20 cellular contexts compared by ENCODE assay signal in genomic region chr4:10740227-10740626, GRCh38. TPM values are rescaled to one million over a fixed set of nuclear protein-coding genes. Genes with fewer than 3 reads are reported as not detected.
DNase-seq lines count a peak whose midpoint lies in the region; ATAC-seq, FAIRE-seq and TF ChIP-seq lines count a peak whose summit lies in the region.
"Had no signal": no experiment of that assay in that cellular context is flagged by ENCODE, and none has a peak within 500 bp of the region (broad histone marks: within the 10 kb centered on the region; RNA-seq: fewer than 3 reads in every experiment).

No MANE protein-coding gene starts in this region.

- H3K27me3 Mint-ChIP-seq in activated CD4-positive, alpha-beta T cell treated with anti-CD3 and anti-CD28 coated beads, Interleukin-2, amount 10 ng/mL, durations not matched to agents 24 days and 14 days = no peaks in the 10 kb centered on the region
- no peaks in the 10 kb centered on the region for H3K27me3 Mint-ChIP-seq in activated T-helper 2 cell treated with anti-CD3 and anti-CD28 coated beads, Interferon-gamma antibody, Interleukin-2, Interleukin-4, amounts not matched to agents 10 μg/mL and 5 μg/mL and 100 μg/mL, durations not matched to agents 14 hours and 24 hours and 36 hours (ENCODE audit: low read depth)

- H3K4me3 Mint-ChIP-seq in activated CD4-positive, alpha-beta T cell treated with anti-CD3 and anti-CD28 coated beads, Interleukin-2, amount 10 ng/mL, durations not matched to agents 24 days and 14 days = no peak overlapping the region
- H3K4me3 Mint-ChIP-seq in activated T-helper 2 cell treated with anti-CD3 and anti-CD28 coated beads, Interferon-gamma antibody, Interleukin-2, Interleukin-4, amounts not matched to agents 10 μg/mL and 5 μg/mL and 100 μg/mL, durations not matched to agents 14 hours and 24 hours and 36 hours (ENCODE audit: low read depth) = peak overlapping the region; percentile 18
- H3K4me3 Mint-ChIP-seq: CD8-positive, alpha-beta T cell; HFFc6 had no signal

- peaks cover 1% of the 10 kb centered on the region for H3K36me3 Mint-ChIP-seq in activated CD4-positive, alpha-beta T cell treated with anti-CD3 and anti-CD28 coated beads, Interleukin-2, amount 10 ng/mL, durations not matched to agents 24 days and 14 days (ENCODE audit: low read depth)
- H3K36me3 Mint-ChIP-seq in activated T-helper 2 cell treated with anti-CD3 and anti-CD28 coated beads, Interferon-gamma antibody, Interleukin-2, Interleukin-4, amounts not matched to agents 10 μg/mL and 5 μg/mL and 100 μg/mL, durations not matched to agents 14 hours and 24 hours and 36 hours (ENCODE audit: low read depth) = peaks cover 14% of the 10 kb centered on the region
- H3K36me3 Mint-ChIP-seq: CD8-positive, alpha-beta T cell had no signal

- no peaks in the 10 kb centered on the region for H3K36me3 ChIP-seq in bronchial epithelial cell (ENCODE audit: control insufficient read depth, insufficient read depth, low read length)
- H3K36me3 ChIP-seq: HAP-1 had no signal

- H3K27me3 ChIP-seq in bronchial epithelial cell (ENCODE audit: control insufficient read depth, insufficient read depth, low read length) = no peaks in the 10 kb centered on the region

- ATAC-seq in HG03175 (IDR thresholded peaks at IDR 0.05; ENCODE audit: unreplicated experiment) = no peak
- ATAC-seq: A549; CD8-positive, alpha-beta T cell had no signal

- no peak for FAIRE-seq in bronchial epithelial cell (lab: Jason Lieb, UNC)
- FAIRE-seq: A549, G401.6, H54 had no signal

- intact Hi-C loops in activated CD4-positive, alpha-beta T cell treated with anti-CD3 and anti-CD28 coated beads, Interleukin-2, amount 10 ng/mL, durations not matched to agents 24 days and 14 days (cut with micrococcal nuclease) = loop anchor here (1.0 kb wide), 1 partner anchor 8 kb away; no protein-coding TSS in a partner anchor
- intact Hi-C loops in activated T-helper 2 cell treated with anti-CD3 and anti-CD28 coated beads, Interferon-gamma antibody, Interleukin-2, Interleukin-4, amounts not matched to agents 10 μg/mL and 5 μg/mL and 100 μg/mL, durations not matched to agents 14 hours and 24 hours and 36 hours (cut with micrococcal nuclease) = no loop called here

- DNase-seq in activated CD4-positive, alpha-beta T cell treated with anti-CD3 and anti-CD28 coated beads, Interleukin-2, amount 10 ng/mL, durations not matched to agents 24 days and 14 days = no peak
- DNase-seq in activated CD4-positive, alpha-beta T cell treated with anti-CD3 and anti-CD28 coated beads for 4 hours = no peak
- DNase-seq in activated T-helper 2 cell treated with anti-CD3 and anti-CD28 coated beads, Interferon-gamma antibody, Interleukin-2, Interleukin-4, amounts not matched to agents 10 μg/mL and 5 μg/mL and 100 μg/mL, durations not matched to agents 14 hours and 24 hours and 36 hours (ENCODE audit: low spot score) = no peak
- peak; percentile 54 for DNase-seq in bronchial epithelial cell (ENCODE audit: low read depth)
- no peak for DNase-seq in KG1 (lab: John Stamatoyannopoulos, UW)
- DNase-seq in NCI-H510A treated with DMSO at 0.1 percent for 48 hours (lab: John Stamatoyannopoulos, UW) = no peak
- DNase-seq: 8988T; ACHN; C1 segment of cervical spinal cord; Caco-2; CD8-positive, alpha-beta T cell; DMS153; DND-41; GOT3; HFFc6 had no signal

- H3K9me3 Mint-ChIP-seq in activated CD4-positive, alpha-beta T cell treated with anti-CD3 and anti-CD28 coated beads, Interleukin-2, amount 10 ng/mL, durations not matched to agents 24 days and 14 days = peaks cover 13% of the 10 kb centered on the region
- peaks cover 6% of the 10 kb centered on the region for H3K9me3 Mint-ChIP-seq in activated T-helper 2 cell treated with anti-CD3 and anti-CD28 coated beads, Interferon-gamma antibody, Interleukin-2, Interleukin-4, amounts not matched to agents 10 μg/mL and 5 μg/mL and 100 μg/mL, durations not matched to agents 14 hours and 24 hours and 36 hours
- H3K9me3 Mint-ChIP-seq: CD8-positive, alpha-beta T cell; HFFc6 had no signal

- no peak overlapping the region for H3K4me3 ChIP-seq in bronchial epithelial cell (ENCODE audit: low read depth, low read length)
- H3K4me3 ChIP-seq: A549, HAP-1 had no signal

- H3K4me1 Mint-ChIP-seq in activated CD4-positive, alpha-beta T cell treated with anti-CD3 and anti-CD28 coated beads, Interleukin-2, amount 10 ng/mL, durations not matched to agents 24 days and 14 days = peaks cover 27% of the 10 kb centered on the region
- peaks cover 39% of the 10 kb centered on the region for H3K4me1 Mint-ChIP-seq in activated T-helper 2 cell treated with anti-CD3 and anti-CD28 coated beads, Interferon-gamma antibody, Interleukin-2, Interleukin-4, amounts not matched to agents 10 μg/mL and 5 μg/mL and 100 μg/mL, durations not matched to agents 14 hours and 24 hours and 36 hours (ENCODE audit: low read depth)

- no peak for TF ChIP-seq CTCF in bronchial epithelial cell (IDR thresholded peaks at IDR 0.05; ENCODE audit: insufficient read depth, low read length, severe bottlenecking)

- peak overlapping the region; percentile 0 for H3K27ac Mint-ChIP-seq in activated CD4-positive, alpha-beta T cell treated with anti-CD3 and anti-CD28 coated beads, Interleukin-2, amount 10 ng/mL, durations not matched to agents 24 days and 14 days
- H3K27ac Mint-ChIP-seq in activated T-helper 2 cell treated with anti-CD3 and anti-CD28 coated beads, Interferon-gamma antibody, Interleukin-2, Interleukin-4, amounts not matched to agents 10 μg/mL and 5 μg/mL and 100 μg/mL, durations not matched to agents 14 hours and 24 hours and 36 hours = peak overlapping the region; percentile 36
- H3K27ac Mint-ChIP-seq: CD8-positive, alpha-beta T cell; HFFc6 had no signal

RNA-seq across cellular contexts. Expression of gene CLNK, which starts 55.7 kb away (rescaled TPM):
- 0.79 and 0.80 TPM in 2 replicates for total RNA-seq in activated CD4-positive, alpha-beta T cell treated with anti-CD3 and anti-CD28 coated beads, Interleukin-2, amount 10 ng/mL, durations not matched to agents 24 days and 14 days
- total RNA-seq in activated T-helper 2 cell treated with anti-CD3 and anti-CD28 coated beads, Interferon-gamma antibody, Interleukin-2, Interleukin-4, amounts not matched to agents 10 μg/mL and 5 μg/mL and 100 μg/mL, durations not matched to agents 14 hours and 24 hours and 36 hours = 0.89 and 1.3 TPM in 2 replicates
- not detected in 2 replicates for total RNA-seq in bronchial epithelial cell
- total RNA-seq: Caco-2; CD8-positive, alpha-beta T cell; HFFc6 had no signal
